ENCODE assay signal across 32 cellular contexts in the genomic region with DNA sequence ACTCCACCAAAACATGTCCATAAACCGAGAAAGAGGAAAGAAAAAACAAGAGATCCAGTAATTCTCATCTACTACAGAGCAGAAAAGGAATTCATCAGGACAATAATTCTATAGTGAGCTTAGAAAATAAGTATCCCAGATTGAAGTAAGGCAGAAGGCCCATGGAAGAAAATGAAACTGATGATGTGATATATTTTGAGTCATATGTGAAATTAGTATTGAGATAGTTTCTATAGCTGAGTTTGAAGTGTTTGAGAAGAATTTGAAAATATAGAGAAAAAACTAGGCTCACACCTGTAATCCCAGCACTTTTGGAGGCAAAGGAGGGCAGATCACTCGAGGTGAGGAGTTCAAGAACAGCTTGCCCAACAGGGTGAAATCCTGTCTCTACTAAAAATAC. TPM values are rescaled to one million over a fixed set of nuclear protein-coding genes. Genes with fewer than 3 reads are reported as not detected.
DNase-seq lines count a peak whose midpoint lies in the region; ATAC-seq, FAIRE-seq and TF ChIP-seq lines count a peak whose summit lies in the region.
"Had no signal": no experiment of that assay in that cellular context is flagged by ENCODE, and none has a peak within 500 bp of the region (broad histone marks: within the 10 kb centered on the region; RNA-seq: fewer than 3 reads in every experiment).

No MANE protein-coding gene starts in this region.

- no peak overlapping the region for H3K4me3 Mint-ChIP-seq in activated CD8-positive, alpha-beta memory T cell treated with anti-CD3 and anti-CD28 coated beads, Interleukin-2, amount 10 ng/mL, durations not matched to agents 7 days and 5 days
- H3K4me3 Mint-ChIP-seq in H9 (no peak overlapping the region), astrocyte (ENCODE audit: unreplicated experiment) (no peak overlapping the region), natural killer cell (no peak overlapping the region)
- H3K4me3 Mint-ChIP-seq: B cell had no signal

- no peak for ATAC-seq in activated CD8-positive, alpha-beta memory T cell treated with anti-CD3 and anti-CD28 coated beads, Interleukin-2, amount 10 ng/mL, durations not matched to agents 7 days and 5 days
- ATAC-seq in natural killer cell (no peak), PC-3 (no peak), GM21526 (IDR thresholded peaks at IDR 0.05; ENCODE audit: low FRiP score, unreplicated experiment) (no peak), Right ventricle myocardium inferior (no peak)
- ATAC-seq: A549, heart left ventricle had no signal

- H3K9ac ChIP-seq in H9 (ENCODE audit: extremely low read depth, insufficient read length, low read length) (no peak overlapping the region), astrocyte (ENCODE audit: low read length) (no peak overlapping the region), PC-3 (ENCODE audit: low read length) (no peak overlapping the region)

- H3K14ac ChIP-seq in H9 (ENCODE audit: insufficient read depth, low read length): no peak overlapping the region

- peaks cover 8% of the 10 kb centered on the region for H3K79me1 ChIP-seq in H9 (ENCODE audit: insufficient read depth, low read depth, low read length, poor library complexity, severe bottlenecking)

- H3K4ac ChIP-seq in H9 (ENCODE audit: low read depth, low read length): no peak overlapping the region

- H3K27me3 ChIP-seq in H9 (ENCODE audit: insufficient read depth, low read length) (no peaks in the 10 kb centered on the region), astrocyte (ENCODE audit: insufficient read depth, low read length) (no peaks in the 10 kb centered on the region), PC-3 (ENCODE audit: low read length) (no peaks in the 10 kb centered on the region)
- H3K27me3 ChIP-seq: heart left ventricle, MG63 had no signal

- H2BK120ac ChIP-seq in H9 (ENCODE audit: low read depth, low read length, poor library complexity, severe bottlenecking): no peak overlapping the region

- H2AFZ ChIP-seq in H9 (ENCODE audit: low read length) (no peak overlapping the region), astrocyte (ENCODE audit: low read depth, low read length) (no peak overlapping the region), PC-3 (ENCODE audit: low read length) (no peak overlapping the region)

- H3K9me3 ChIP-seq in H9 (ENCODE audit: control insufficient read depth, low read depth, low read length) (no peaks in the 10 kb centered on the region), astrocyte (ENCODE audit: insufficient read depth, low read depth, low read length) (no peaks in the 10 kb centered on the region), PC-3 (ENCODE audit: low read length) (no peaks in the 10 kb centered on the region)
- H3K9me3 ChIP-seq: A549, heart left ventricle, MG63, psoas muscle had no signal

- no peaks in the 10 kb centered on the region for H3K23me2 ChIP-seq in H9 (ENCODE audit: insufficient read length, low read depth, low read length, poor library complexity, severe bottlenecking)

- no peak overlapping the region for H3K23ac ChIP-seq in H9 (ENCODE audit: insufficient read length, low read depth, low read length)

- H3K4me2 ChIP-seq in H9 (ENCODE audit: insufficient read depth, insufficient read length, low read length) (no peak overlapping the region), astrocyte (ENCODE audit: low read length) (no peak overlapping the region), PC-3 (ENCODE audit: low read length) (no peak overlapping the region)
- H3K4me2 ChIP-seq: A549 had no signal

- H3K56ac ChIP-seq in H9 (ENCODE audit: insufficient read length, low read depth, low read length): no peak overlapping the region

- H3K36me3 Mint-ChIP-seq in activated CD8-positive, alpha-beta memory T cell treated with anti-CD3 and anti-CD28 coated beads, Interleukin-2, amount 10 ng/mL, durations not matched to agents 7 days and 5 days: peaks cover 58% of the 10 kb centered on the region
- H3K36me3 Mint-ChIP-seq in H9 (ENCODE audit: insufficient read depth in 1 of 3, low read depth in 3 of 3) (peaks cover 37 to 79% (median 70%) of the 10 kb centered on the region in 3 experiments; a peak in 6 of 7 replicates), astrocyte (ENCODE audit: low read depth, unreplicated experiment) (peaks cover 11% of the 10 kb centered on the region), natural killer cell (peaks cover 10% of the 10 kb centered on the region)

- no CpG with 5 or more reads among the region's 2 CpGs for WGBS in H9 (ENCODE audit: extremely low coverage, insufficient read length, low lambda C conversion rate)

- CTCF ChIA-PET in activated CD8-positive, alpha-beta memory T cell treated with anti-CD3 and anti-CD28 coated beads, Interleukin-2, amount 10 ng/mL, durations not matched to agents 7 days and 5 days (lab: Charles Lee): no interaction called here
- CTCF ChIA-PET in PC-3 (lab: Charles Lee): no interaction called here

- no peak overlapping the region for H2BK15ac ChIP-seq in H9 (ENCODE audit: low read depth, low read length)

- BruUV-seq in PC-3 (replicated peaks; lab: Mats Ljungman, UMichigan): no TSS peak

- no peak overlapping the region for H2BK12ac ChIP-seq in H9 (ENCODE audit: insufficient read length, low read depth, low read length)

- no peak overlapping the region for H3K27ac ChIP-seq in H9 (ENCODE audit: insufficient read length, low read depth, low read length)
- no peak overlapping the region for H3K27ac ChIP-seq in astrocyte (ENCODE audit: low read depth, low read length)
- no peak overlapping the region for H3K27ac ChIP-seq in PC-3 (ENCODE audit: low read length)
- H3K27ac ChIP-seq: A549, heart left ventricle, psoas muscle had no signal

- H3K4me1 Mint-ChIP-seq in activated CD8-positive, alpha-beta memory T cell treated with anti-CD3 and anti-CD28 coated beads, Interleukin-2, amount 10 ng/mL, durations not matched to agents 7 days and 5 days: peaks cover 41% of the 10 kb centered on the region
- H3K4me1 Mint-ChIP-seq in H9 (peaks cover 0 to 7% of the 10 kb centered on the region in 2 experiments; a peak in 2 of 4 replicates), astrocyte (ENCODE audit: low read depth, unreplicated experiment) (peaks cover 20% of the 10 kb centered on the region), natural killer cell (peaks cover 26 to 36% of the 10 kb centered on the region in 2 donors)

- peaks cover 45% of the 10 kb centered on the region for H3K36me3 ChIP-seq in astrocyte (ENCODE audit: insufficient read depth, low read length)
- H3K36me3 ChIP-seq in PC-3 (ENCODE audit: low read depth, low read length): peaks cover 72% of the 10 kb centered on the region

- POLR2A ChIA-PET in PC-3 (lab: Charles Lee; ENCODE audit: unreplicated experiment): no interaction called here

- no peaks in the 10 kb centered on the region for H3K4me1 ChIP-seq in H9 (ENCODE audit: insufficient read depth, low read length)
- peaks cover 3% of the 10 kb centered on the region for H3K4me1 ChIP-seq in astrocyte (ENCODE audit: insufficient read depth, low read length)
- no peaks in the 10 kb centered on the region for H3K4me1 ChIP-seq in PC-3 (ENCODE audit: insufficient read depth, low read length)

- FAIRE-seq in astrocyte (lab: Jason Lieb, UNC): no peak
- FAIRE-seq: A549, GM18507, urothelium cell line had no signal

- no peak overlapping the region for H3T11ph ChIP-seq in H9 (ENCODE audit: low read length)

- H3K27ac Mint-ChIP-seq in activated CD8-positive, alpha-beta memory T cell treated with anti-CD3 and anti-CD28 coated beads, Interleukin-2, amount 10 ng/mL, durations not matched to agents 7 days and 5 days: peak overlapping the region; percentile 13
- H3K27ac Mint-ChIP-seq in H9: peak overlapping the region in 2 of 3 experiments; percentile 14 to 49; a peak in 2 of 7 replicates
- H3K27ac Mint-ChIP-seq in astrocyte (ENCODE audit: unreplicated experiment): peak overlapping the region; percentile 36
- peak overlapping the region; percentile 64 to 74 for H3K27ac Mint-ChIP-seq in natural killer cell
- H3K27ac Mint-ChIP-seq: B cell had no signal

- H3K79me2 ChIP-seq in H9 (ENCODE audit: insufficient read depth, low read length) (peaks cover 20% of the 10 kb centered on the region; the same call in 1 of the 2 replicates), astrocyte (ENCODE audit: insufficient read depth, low read length) (peaks cover 83% of the 10 kb centered on the region), PC-3 (ENCODE audit: low read length) (peaks cover 69% of the 10 kb centered on the region)

- no peak overlapping the region for H2BK5ac ChIP-seq in H9 (ENCODE audit: insufficient read length, low read length)

- no peak overlapping the region for H2AK5ac ChIP-seq in H9 (ENCODE audit: insufficient read length, low read length)

- no peak overlapping the region for H4K91ac ChIP-seq in H9 (ENCODE audit: insufficient read length, low read depth, low read length)

- H3K27me3 Mint-ChIP-seq in activated CD8-positive, alpha-beta memory T cell treated with anti-CD3 and anti-CD28 coated beads, Interleukin-2, amount 10 ng/mL, durations not matched to agents 7 days and 5 days: no peaks in the 10 kb centered on the region
- no peaks in the 10 kb centered on the region for H3K27me3 Mint-ChIP-seq in H9 (ENCODE audit: low read depth)
- no peaks in the 10 kb centered on the region for H3K27me3 Mint-ChIP-seq in astrocyte (ENCODE audit: low read depth, unreplicated experiment)
- H3K27me3 Mint-ChIP-seq in natural killer cell (ENCODE audit: low read depth in 2 of 2): no peaks in the 10 kb centered on the region
- H3K27me3 Mint-ChIP-seq: B cell had no signal

- DNase-seq in activated CD8-positive, alpha-beta memory T cell treated with anti-CD3 and anti-CD28 coated beads, Interleukin-2, amount 10 ng/mL, durations not matched to agents 7 days and 5 days: no peak
- no peak for DNase-seq in activated CD8-positive, alpha-beta memory T cell treated with anti-CD3 and anti-CD28 coated beads, Interleukin-2, amount 50 U/mL, for 48 hours
- DNase-seq in H9: no peak
- DNase-seq in astrocyte (ENCODE audit: low read depth): no peak
- DNase-seq in natural killer cell: no peak
- no peak for DNase-seq in PC-3
- no peak for DNase-seq in Right ventricle myocardium inferior (ENCODE audit: missing footprints)
- DNase-seq: activated CD4-positive, CD25-positive, alpha-beta regulatory T cell; activated effector memory CD4-positive, alpha-beta T cell treated with anti-CD3 and anti-CD28 coated beads, Interleukin-2, amount 50 U/mL, for 16 hours; cerebellar nuclear complex; COR-L47; DMS79; effector CD8-positive, alpha-beta T cell; foreskin fibroblast; heart left ventricle; kidney glomerular epithelial cell; MG63; NCI-H1417 treated with DMSO at 0.1 percent for 48 hours; NCI-H2081 treated with DMSO at 0.1 percent for 48 hours; OCI-M1; psoas muscle; SHP77 treated with DMSO at 0.1 percent for 48 hours; stimulated activated CD8-positive, alpha-beta memory T cell treated with anti-CD3 and anti-CD28 coated beads, Interleukin-4, amount 100 ng/mL, for 48 hours; SW 1271 had no signal

- H3K4me3 ChIP-seq in astrocyte (ENCODE audit: insufficient read depth, low read depth, low read length): no peak overlapping the region
- no peak overlapping the region for H3K4me3 ChIP-seq in PC-3 (ENCODE audit: low read length)
- H3K4me3 ChIP-seq: A549, heart left ventricle, lung, MG63, psoas muscle had no signal

- H2BK20ac ChIP-seq in H9 (ENCODE audit: low read depth, low read length, poor library complexity, severe bottlenecking): no peak overlapping the region

- H3K9me2 ChIP-seq in PC-3 (replicated peaks; ENCODE audit: low read length): no peaks in the 10 kb centered on the region

- H3K9me3 Mint-ChIP-seq in activated CD8-positive, alpha-beta memory T cell treated with anti-CD3 and anti-CD28 coated beads, Interleukin-2, amount 10 ng/mL, durations not matched to agents 7 days and 5 days (ENCODE audit: low read depth): no peaks in the 10 kb centered on the region
- H3K9me3 Mint-ChIP-seq in H9 (no peaks in the 10 kb centered on the region), astrocyte (ENCODE audit: unreplicated experiment) (no peaks in the 10 kb centered on the region), natural killer cell (no peaks in the 10 kb centered on the region)

- no peak overlapping the region for H3K18ac ChIP-seq in H9 (ENCODE audit: insufficient read length, low read depth, low read length)

- H4K5ac ChIP-seq in H9 (ENCODE audit: insufficient read length, low read depth, low read length): no peak overlapping the region

- peaks cover 5% of the 10 kb centered on the region for H3F3A ChIP-seq in PC-3 (ENCODE audit: low read length, unreplicated experiment)

- intact Hi-C loops in natural killer cell (cut with micrococcal nuclease) (no loop called here), PC-3 (cut with micrococcal nuclease) (no loop called here), Right ventricle myocardium inferior (cut with DNase I) (no loop called here)

- TF ChIP-seq CTCF in H9 (conservative IDR thresholded peaks at IDR 0.05) (no peak), astrocyte (IDR thresholded peaks at IDR 0.05; ENCODE audit: insufficient read depth, low read depth, low read length) (no peak), natural killer cell (IDR thresholded peaks at IDR 0.05) (no peak), PC-3 (conservative IDR thresholded peaks at IDR 0.05; ENCODE audit: low read depth, low read length) (no peak)

- H4K20me1 ChIP-seq in H9 (ENCODE audit: control insufficient read depth, insufficient read depth, insufficient read length): no peaks in the 10 kb centered on the region
- H4K20me1 ChIP-seq in astrocyte (ENCODE audit: insufficient read depth, low read length): peaks cover 87% of the 10 kb centered on the region
- H4K20me1 ChIP-seq in PC-3 (ENCODE audit: low read length): peaks cover 50% of the 10 kb centered on the region

- H4K8ac ChIP-seq in H9 (replicated peaks; ENCODE audit: insufficient read length, low read depth, low read length): no peak overlapping the region

RNA-seq across cellular contexts. Expression of gene LUC7L3, which starts 19.7 kb away (rescaled TPM):
- total RNA-seq in activated CD8-positive, alpha-beta memory T cell treated with anti-CD3 and anti-CD28 coated beads, Interleukin-2, amount 10 ng/mL, durations not matched to agents 7 days and 5 days: 100 to 1,000 TPM; 147 to 193 TPM
- 143 and 154 TPM in 2 replicates for total RNA-seq in H9 (2021)
- total RNA-seq in astrocyte: 85.1 and 93.0 TPM in 2 replicates
- 100 to 1,000 TPM; 152 to 213 (median 196) TPM for total RNA-seq in natural killer cell
- total RNA-seq in PC-3 (2014; rRNA removed): 43.0 and 54.3 TPM in 2 replicates
- total RNA-seq in Right ventricle myocardium inferior: 49.3 TPM

RNA-seq across cellular contexts. Expression of gene ANKRD40CL, which starts 28.2 kb away (rescaled TPM):
- total RNA-seq in activated CD8-positive, alpha-beta memory T cell treated with anti-CD3 and anti-CD28 coated beads, Interleukin-2, amount 10 ng/mL, durations not matched to agents 7 days and 5 days: not detected
- total RNA-seq in H9 (2021): not detected in 2 replicates
- total RNA-seq in astrocyte: not detected in 2 replicates
- not detected for total RNA-seq in natural killer cell
- total RNA-seq in PC-3 (2014; rRNA removed): not detected in 2 replicates
- not detected for total RNA-seq in Right ventricle myocardium inferior
- total RNA-seq: B cell, heart left ventricle, lung, psoas muscle, skeletal muscle tissue, subcutaneous adipose tissue had no signal

RNA-seq across cellular contexts. Expression of gene ANKRD40, which starts 31.4 kb away (rescaled TPM):
- total RNA-seq in activated CD8-positive, alpha-beta memory T cell treated with anti-CD3 and anti-CD28 coated beads, Interleukin-2, amount 10 ng/mL, durations not matched to agents 7 days and 5 days: 10 to 100 TPM; 30.5 to 39.3 TPM
- total RNA-seq in H9 (2021) (54.3 and 56.1 TPM in 2 replicates), astrocyte (37.0 and 38.3 TPM in 2 replicates), natural killer cell (10 to 100 TPM; 22.1 to 32.0 (median 30.8) TPM), PC-3 (2014; rRNA removed) (44.2 and 44.3 TPM in 2 replicates), Right ventricle myocardium inferior (60.9 TPM)

Comparison
In these comparisons a context has a peak if more than half of its experiments do, and no peak if none do; other contexts are left out.
1. H3K27ac Mint-ChIP-seq: peak in every context shown above with its lines; median percentile 69 in natural killer cell; 36 in astrocyte; 32 in H9; 13 in activated CD8-positive, alpha-beta memory T cell treated with anti-CD3 and anti-CD28 coated beads, Interleukin-2, amount 10 ng/mL, durations not matched to agents 7 days and 5 days.